18 cellular contexts compared by ENCODE assay signal in genomic region chr5:148388692-148389091, GRCh38. TPM values are rescaled to one million over a fixed set of nuclear protein-coding genes. Genes with fewer than 3 reads are reported as not detected.
DNase-seq lines count a peak whose midpoint lies in the region; ATAC-seq and TF ChIP-seq lines count a peak whose summit lies in the region.
"Had no signal": no experiment of that assay in that cellular context is flagged by ENCODE, and none has a peak within 500 bp of the region (broad histone marks: within the 10 kb centered on the region; RNA-seq: fewer than 3 reads in every experiment).

No MANE protein-coding gene starts in this region.

- peak overlapping the region; percentile 83 to 92 for H3K27ac Mint-ChIP-seq in activated naive CD4-positive, alpha-beta T cell treated with anti-CD3 and anti-CD28 coated beads, Interleukin-2, amount 50 U/mL, for 72 hours
- H3K27ac Mint-ChIP-seq in activated naive CD4-positive, alpha-beta T cell treated with anti-CD3 and anti-CD28 coated beads, Interleukin-2, amount 10 ng/mL, durations not matched to agents 7 days and 5 days = no peak overlapping the region
- H3K27ac Mint-ChIP-seq in activated naive CD8-positive, alpha-beta T cell treated with anti-CD3 and anti-CD28 coated beads, Interleukin-2, amount 50 U/mL, for 24 hours = peak overlapping the region; percentile 74
- H3K27ac Mint-ChIP-seq in stimulated activated naive CD8-positive, alpha-beta T cell treated with anti-CD3 and anti-CD28 coated beads, Interleukin-15, Interleukin-2, amounts not matched to agents 100 ng/mL and 50 ng/mL, for 24 hours = peak overlapping the region; percentile 75
- H3K27ac Mint-ChIP-seq: activated B cell treated with CpG ODN at 0.5 μM for 24 hours had no signal

- no peaks in the 10 kb centered on the region for H3K27me3 Mint-ChIP-seq in activated naive CD4-positive, alpha-beta T cell treated with anti-CD3 and anti-CD28 coated beads, Interleukin-2, amount 10 ng/mL, durations not matched to agents 7 days and 5 days
- H3K27me3 Mint-ChIP-seq in activated naive CD8-positive, alpha-beta T cell treated with anti-CD3 and anti-CD28 coated beads, Interleukin-2, amount 50 U/mL, for 24 hours = no peaks in the 10 kb centered on the region
- no peaks in the 10 kb centered on the region for H3K27me3 Mint-ChIP-seq in stimulated activated naive CD8-positive, alpha-beta T cell treated with anti-CD3 and anti-CD28 coated beads, Interleukin-15, Interleukin-2, amounts not matched to agents 100 ng/mL and 50 ng/mL, for 24 hours
- H3K27me3 Mint-ChIP-seq: activated B cell treated with CpG ODN at 0.5 μM for 24 hours; effector memory CD8-positive, alpha-beta T cell had no signal

- TF ChIP-seq POLR2A in esophagus squamous epithelium (IDR thresholded peaks at IDR 0.05) = no peak

- H3K4me3 ChIP-seq in esophagus squamous epithelium = no peak overlapping the region
- H3K4me3 ChIP-seq: ovary had no signal

- no peak overlapping the region for H3K27ac ChIP-seq in esophagus squamous epithelium
- H3K27ac ChIP-seq: ovary had no signal

- DNase-seq in activated naive CD4-positive, alpha-beta T cell treated with anti-CD3 and anti-CD28 coated beads, Interleukin-2, amount 50 U/mL, for 72 hours (ENCODE audit: low spot score in 2 of 2) = no peak
- DNase-seq in activated naive CD4-positive, alpha-beta T cell treated with anti-CD3 and anti-CD28 coated beads, Interleukin-2, amount 10 ng/mL, durations not matched to agents 7 days and 5 days = no peak
- DNase-seq in activated naive CD8-positive, alpha-beta T cell treated with anti-CD3 and anti-CD28 coated beads, Interleukin-2, amount 50 U/mL, for 24 hours = no peak
- no peak for DNase-seq in stimulated activated CD4-positive, alpha-beta T cell treated with anti-CD3 and anti-CD28 coated beads, Interleukin-4, amount 100 ng/mL, for 24 hours
- DNase-seq in retina (no peak), esophagus squamous epithelium (lab: John Stamatoyannopoulos, UW) (no peak)
- DNase-seq: activated B cell treated with CpG ODN at 0.5 μM for 24 hours; effector memory CD8-positive, alpha-beta T cell; KG1; midbrain; NCI-H1436 treated with DMSO at 0.1 percent for 48 hours; NCI-H510A; ovary; SW 1271 had no signal

- H3K27me3 ChIP-seq in esophagus squamous epithelium = no peaks in the 10 kb centered on the region
- H3K27me3 ChIP-seq: ovary had no signal

- peak; percentile 42 to 73 for ATAC-seq in activated naive CD4-positive, alpha-beta T cell treated with anti-CD3 and anti-CD28 coated beads, Interleukin-2, amount 50 U/mL, for 72 hours
- peak; percentile 36 for ATAC-seq in HG02870 (IDR thresholded peaks at IDR 0.05; ENCODE audit: unreplicated experiment)
- ATAC-seq in activated naive CD8-positive, alpha-beta T cell treated with anti-CD3 and anti-CD28 coated beads, Interleukin-2, amount 50 U/mL, for 24 hours = peak; percentile 50
- ATAC-seq: effector memory CD8-positive, alpha-beta T cell had no signal

- peaks cover 49% of the 10 kb centered on the region for H3K4me1 Mint-ChIP-seq in activated naive CD4-positive, alpha-beta T cell treated with anti-CD3 and anti-CD28 coated beads, Interleukin-2, amount 10 ng/mL, durations not matched to agents 7 days and 5 days
- H3K4me1 Mint-ChIP-seq in activated naive CD8-positive, alpha-beta T cell treated with anti-CD3 and anti-CD28 coated beads, Interleukin-2, amount 50 U/mL, for 24 hours = peaks cover 83% of the 10 kb centered on the region
- H3K4me1 Mint-ChIP-seq in stimulated activated naive CD8-positive, alpha-beta T cell treated with anti-CD3 and anti-CD28 coated beads, Interleukin-15, Interleukin-2, amounts not matched to agents 100 ng/mL and 50 ng/mL, for 24 hours (ENCODE audit: low read depth) = peaks cover 87% of the 10 kb centered on the region

- peaks cover 13 to 50% of the 10 kb centered on the region in 2 donors for H3K36me3 Mint-ChIP-seq in activated naive CD4-positive, alpha-beta T cell treated with anti-CD3 and anti-CD28 coated beads, Interleukin-2, amount 50 U/mL, for 72 hours
- H3K36me3 Mint-ChIP-seq in activated naive CD4-positive, alpha-beta T cell treated with anti-CD3 and anti-CD28 coated beads, Interleukin-2, amount 10 ng/mL, durations not matched to agents 7 days and 5 days = peaks cover 34% of the 10 kb centered on the region
- H3K36me3 Mint-ChIP-seq in activated naive CD8-positive, alpha-beta T cell treated with anti-CD3 and anti-CD28 coated beads, Interleukin-2, amount 50 U/mL, for 24 hours (ENCODE audit: low read depth) = peaks cover 23% of the 10 kb centered on the region
- peaks cover 43% of the 10 kb centered on the region for H3K36me3 Mint-ChIP-seq in stimulated activated naive CD8-positive, alpha-beta T cell treated with anti-CD3 and anti-CD28 coated beads, Interleukin-15, Interleukin-2, amounts not matched to agents 100 ng/mL and 50 ng/mL, for 24 hours (ENCODE audit: low read depth)

- peaks cover 19 to 53% (median 28%) of the 10 kb centered on the region in 3 donors for H3K4me1 ChIP-seq in esophagus squamous epithelium

- no peak overlapping the region for H3K4me3 Mint-ChIP-seq in activated naive CD4-positive, alpha-beta T cell treated with anti-CD3 and anti-CD28 coated beads, Interleukin-2, amount 10 ng/mL, durations not matched to agents 7 days and 5 days
- peak overlapping the region; percentile 25 for H3K4me3 Mint-ChIP-seq in activated naive CD8-positive, alpha-beta T cell treated with anti-CD3 and anti-CD28 coated beads, Interleukin-2, amount 50 U/mL, for 24 hours
- H3K4me3 Mint-ChIP-seq in stimulated activated naive CD8-positive, alpha-beta T cell treated with anti-CD3 and anti-CD28 coated beads, Interleukin-15, Interleukin-2, amounts not matched to agents 100 ng/mL and 50 ng/mL, for 24 hours = peak overlapping the region; percentile 43
- H3K4me3 Mint-ChIP-seq: activated B cell treated with CpG ODN at 0.5 μM for 24 hours; effector memory CD8-positive, alpha-beta T cell had no signal

- intact Hi-C loops in esophagus squamous epithelium (cut with DNase I) = no loop called here

- H3K36me3 ChIP-seq in esophagus squamous epithelium = peaks cover 0 to 20% (median 0%) of the 10 kb centered on the region in 3 donors
- H3K36me3 ChIP-seq: ovary had no signal

- no peaks in the 10 kb centered on the region for H3K9me3 ChIP-seq in esophagus squamous epithelium
- H3K9me3 ChIP-seq: ovary had no signal

- no peaks in the 10 kb centered on the region for H3K9me3 Mint-ChIP-seq in activated naive CD4-positive, alpha-beta T cell treated with anti-CD3 and anti-CD28 coated beads, Interleukin-2, amount 50 U/mL, for 72 hours
- H3K9me3 Mint-ChIP-seq in activated naive CD4-positive, alpha-beta T cell treated with anti-CD3 and anti-CD28 coated beads, Interleukin-2, amount 10 ng/mL, durations not matched to agents 7 days and 5 days = no peaks in the 10 kb centered on the region
- H3K9me3 Mint-ChIP-seq in activated naive CD8-positive, alpha-beta T cell treated with anti-CD3 and anti-CD28 coated beads, Interleukin-2, amount 50 U/mL, for 24 hours = no peaks in the 10 kb centered on the region
- no peaks in the 10 kb centered on the region for H3K9me3 Mint-ChIP-seq in stimulated activated naive CD8-positive, alpha-beta T cell treated with anti-CD3 and anti-CD28 coated beads, Interleukin-15, Interleukin-2, amounts not matched to agents 100 ng/mL and 50 ng/mL, for 24 hours
- H3K9me3 Mint-ChIP-seq: activated B cell treated with CpG ODN at 0.5 μM for 24 hours; effector memory CD8-positive, alpha-beta T cell had no signal

- CTCF ChIA-PET in activated naive CD4-positive, alpha-beta T cell treated with anti-CD3 and anti-CD28 coated beads, Interleukin-2, amount 10 ng/mL, durations not matched to agents 7 days and 5 days (lab: Charles Lee) = no interaction called here

- TF ChIP-seq CTCF in esophagus squamous epithelium (IDR thresholded peaks at IDR 0.05) = no peak

- WGBS in esophagus squamous epithelium, 2 donors = 67% methylated on average over 1 of the region's 1 CpG

RNA-seq across cellular contexts. Expression of gene FBXO38, which starts 4.9 kb away (rescaled TPM):
- total RNA-seq in activated naive CD4-positive, alpha-beta T cell treated with anti-CD3 and anti-CD28 coated beads, Interleukin-2, amount 50 U/mL, for 72 hours = 10 to 100 TPM; 48.7 to 60.3 TPM
- total RNA-seq in esophagus squamous epithelium = 10 to 100 TPM; 15.0 to 42.0 (median 32.1) TPM

RNA-seq across cellular contexts. Expression of gene SPINK9, which starts 53.3 kb away (rescaled TPM):
- total RNA-seq in activated naive CD4-positive, alpha-beta T cell treated with anti-CD3 and anti-CD28 coated beads, Interleukin-2, amount 50 U/mL, for 72 hours = not detected
- not detected for total RNA-seq in esophagus squamous epithelium
- total RNA-seq: activated B cell treated with CpG ODN at 0.5 μM for 24 hours, bronchial epithelial cell, ovary, temporal lobe had no signal
